ENCODE assay signal across 8 cellular contexts in genomic region chr11:111937461-111937769, GRCh38. TPM values are rescaled to one million over a fixed set of nuclear protein-coding genes. Genes with fewer than 3 reads are reported as not detected.
DNase-seq lines count a peak whose midpoint lies in the region; ATAC-seq and TF ChIP-seq lines count a peak whose summit lies in the region.

No MANE protein-coding gene starts in this region.

- intact Hi-C loops in activated CD4-positive, alpha-beta memory T cell treated with anti-CD3 and anti-CD28 coated beads for 36 hours (cut with micrococcal nuclease), result loop anchor here (5.0 to 10.0 kb wide), 4 partner anchors 135 to 563 kb away; partner anchors contain the start of genes BCO2, NKAPD1, PIH1D2 and POU2AF1

- H2BK15ac ChIP-seq in H9 (ENCODE audit: low read depth, low read length), result no peak overlapping the region

- H3K4ac ChIP-seq in H9 (ENCODE audit: low read depth, low read length), result no peak overlapping the region

- no CpG with 5 or more reads among the region's 9 CpGs for WGBS in H9 (ENCODE audit: extremely low coverage, insufficient read length, low lambda C conversion rate)
- WGBS in hepatocyte (ENCODE audit: low lambda C conversion rate, missing lambda C conversion rate), result 3% methylated on average over 4 of the region's 9 CpGs

- no peak for ATAC-seq in GM21447 (IDR thresholded peaks at IDR 0.05; ENCODE audit: unreplicated experiment)

- no peak overlapping the region for H3T11ph ChIP-seq in H9 (ENCODE audit: low read length)

- CTCF ChIA-PET in activated CD4-positive, alpha-beta memory T cell treated with anti-CD3 and anti-CD28 coated beads for 36 hours (lab: Charles Lee), result interaction anchor here (0.9 to 10.7 kb wide), 3 partner anchors 10 to 58 kb away, joined by 4 to 190 read pairs (median 4); no protein-coding TSS in a partner anchor

- no peak overlapping the region for H2AK5ac ChIP-seq in H9 (ENCODE audit: insufficient read length, low read length)

- H2BK12ac ChIP-seq in H9 (ENCODE audit: insufficient read length, low read depth, low read length), result no peak overlapping the region

- H3K79me1 ChIP-seq in H9 (ENCODE audit: insufficient read depth, low read depth, low read length, poor library complexity, severe bottlenecking), result no peaks in the 10 kb centered on the region

- H2BK120ac ChIP-seq in H9 (ENCODE audit: low read depth, low read length, poor library complexity, severe bottlenecking), result no peak overlapping the region

- no peak for DNase-seq in H9
- no peak for DNase-seq in activated CD4-positive, alpha-beta memory T cell treated with anti-CD3 and anti-CD28 coated beads for 36 hours
- DNase-seq in hepatocyte (ENCODE audit: low spot score), result no peak
- no peak for DNase-seq in NCI-H128 (lab: John Stamatoyannopoulos, UW; ENCODE audit: unreplicated experiment)
- no peak for DNase-seq in activated gamma-delta T cell treated with Interleukin-2 at 50 U/mL for 16 hours
- DNase-seq in activated CD4-positive, alpha-beta T cell treated with anti-CD3 and anti-CD28 coated beads, Interleukin-2, amount 50 U/mL, for 1 hour, result no peak

- H2BK5ac ChIP-seq in H9 (ENCODE audit: insufficient read length, low read length), result no peak overlapping the region

- peaks cover 1% of the 10 kb centered on the region; the same call in 1 of the 2 replicates for H3K27me3 Mint-ChIP-seq in H9 (ENCODE audit: low read depth)
- H3K27me3 Mint-ChIP-seq in activated CD4-positive, alpha-beta memory T cell treated with anti-CD3 and anti-CD28 coated beads for 36 hours, result no peaks in the 10 kb centered on the region

- peaks cover 5% of the 10 kb centered on the region for H3K23me2 ChIP-seq in H9 (ENCODE audit: insufficient read length, low read depth, low read length, poor library complexity, severe bottlenecking)

- TF ChIP-seq CTCF in H9 (conservative IDR thresholded peaks at IDR 0.05), result no peak
- TF ChIP-seq CTCF in hepatocyte (IDR thresholded peaks at IDR 0.05; ENCODE audit: poor library complexity), result no peak

- H4K5ac ChIP-seq in H9 (ENCODE audit: insufficient read length, low read depth, low read length), result no peak overlapping the region

- no peaks in the 10 kb centered on the region for H4K20me1 ChIP-seq in H9 (ENCODE audit: control insufficient read depth, insufficient read depth, insufficient read length)
- H4K20me1 ChIP-seq in hepatocyte (ENCODE audit: insufficient read depth, poor library complexity, severe bottlenecking), result no peaks in the 10 kb centered on the region

- H3K79me2 ChIP-seq in H9 (ENCODE audit: insufficient read depth, low read length) (no peaks in the 10 kb centered on the region; the same call in 1 of the 2 replicates), hepatocyte (no peaks in the 10 kb centered on the region)

- H3K4me1 ChIP-seq in H9 (ENCODE audit: insufficient read depth, low read length), result peaks cover 5% of the 10 kb centered on the region; the same call in 1 of the 2 replicates
- peaks cover 16% of the 10 kb centered on the region for H3K4me1 ChIP-seq in hepatocyte (ENCODE audit: insufficient read depth)
- peaks cover 73% of the 10 kb centered on the region for H3K4me1 ChIP-seq in skeletal muscle satellite cell (ENCODE audit: control insufficient read depth, insufficient read depth, low read length)

- no peaks in the 10 kb centered on the region for H3K36me3 Mint-ChIP-seq in H9 (ENCODE audit: insufficient read depth in 1 of 3, low read depth in 3 of 3)
- no peaks in the 10 kb centered on the region for H3K36me3 Mint-ChIP-seq in activated CD4-positive, alpha-beta memory T cell treated with anti-CD3 and anti-CD28 coated beads for 36 hours

- peak overlapping the region; percentile 73 for H3K4me3 ChIP-seq in hepatocyte
- H3K4me3 ChIP-seq in skeletal muscle satellite cell (ENCODE audit: low read length), result peak overlapping the region; percentile 85

- H3K4me3 Mint-ChIP-seq in H9, result peak overlapping the region; percentile 81 to 87
- peak overlapping the region; percentile 77 for H3K4me3 Mint-ChIP-seq in activated CD4-positive, alpha-beta memory T cell treated with anti-CD3 and anti-CD28 coated beads for 36 hours

- no peak overlapping the region for H3K23ac ChIP-seq in H9 (ENCODE audit: insufficient read length, low read depth, low read length)

- H3K36me3 ChIP-seq in hepatocyte (replicated peaks; ENCODE audit: insufficient read depth, low read depth) (no peaks in the 10 kb centered on the region), skeletal muscle satellite cell (ENCODE audit: insufficient read depth, low read length) (no peaks in the 10 kb centered on the region)

- peak overlapping the region; percentile 3 for H3K9ac ChIP-seq in H9 (ENCODE audit: extremely low read depth, insufficient read length, low read length)
- peak overlapping the region; percentile 64 for H3K9ac ChIP-seq in skeletal muscle satellite cell (ENCODE audit: low read depth, low read length)

- H2AFZ ChIP-seq in H9 (ENCODE audit: low read length) (no peak overlapping the region), hepatocyte (peak overlapping the region; percentile 87)

- H3K9me3 Mint-ChIP-seq in H9, result no peaks in the 10 kb centered on the region
- H3K9me3 Mint-ChIP-seq in activated CD4-positive, alpha-beta memory T cell treated with anti-CD3 and anti-CD28 coated beads for 36 hours, result no peaks in the 10 kb centered on the region

- POLR2A ChIA-PET in activated CD4-positive, alpha-beta memory T cell treated with anti-CD3 and anti-CD28 coated beads for 36 hours (lab: Charles Lee), result interaction anchor here (1.5 to 3.6 kb wide), 4 partner anchors 11 to 44 kb away, joined by 3 to 23 read pairs (median 6); no protein-coding TSS in a partner anchor

- no peak overlapping the region for H3K56ac ChIP-seq in H9 (ENCODE audit: insufficient read length, low read depth, low read length)

- no peaks in the 10 kb centered on the region for H3K9me2 ChIP-seq in hepatocyte (replicated peaks; ENCODE audit: insufficient read depth)

- H3K4me2 ChIP-seq in H9 (ENCODE audit: insufficient read depth, insufficient read length, low read length), result peak overlapping the region; percentile 30
- H3K4me2 ChIP-seq in hepatocyte, result peak overlapping the region; percentile 78
- peak overlapping the region; percentile 89 for H3K4me2 ChIP-seq in skeletal muscle satellite cell (ENCODE audit: low read length)

- H4K91ac ChIP-seq in H9 (ENCODE audit: insufficient read length, low read depth, low read length), result no peak overlapping the region

- H4K8ac ChIP-seq in H9 (replicated peaks; ENCODE audit: insufficient read length, low read depth, low read length), result no peak overlapping the region

- H3K18ac ChIP-seq in H9 (ENCODE audit: insufficient read length, low read depth, low read length), result no peak overlapping the region

- H3K27me3 ChIP-seq in H9 (ENCODE audit: insufficient read depth, low read length) (no peaks in the 10 kb centered on the region), hepatocyte (no peaks in the 10 kb centered on the region), skeletal muscle satellite cell (ENCODE audit: control insufficient read depth, insufficient read depth, low read length) (no peaks in the 10 kb centered on the region)

- H3K27ac Mint-ChIP-seq in H9, result peak overlapping the region; percentile 42 to 80 (median 53); a peak in 2 of 7 replicates
- peak overlapping the region; percentile 88 for H3K27ac Mint-ChIP-seq in activated CD4-positive, alpha-beta memory T cell treated with anti-CD3 and anti-CD28 coated beads for 36 hours

- peak overlapping the region; percentile 23; the same call in 1 of the 2 replicates for H3K14ac ChIP-seq in H9 (ENCODE audit: insufficient read depth, low read length)

- H2BK20ac ChIP-seq in H9 (ENCODE audit: low read depth, low read length, poor library complexity, severe bottlenecking), result no peak overlapping the region

- no peak overlapping the region for H3K27ac ChIP-seq in H9 (ENCODE audit: insufficient read length, low read depth, low read length)
- peak overlapping the region; percentile 84 for H3K27ac ChIP-seq in hepatocyte

- peaks cover 33 to 42% of the 10 kb centered on the region in 2 experiments for H3K4me1 Mint-ChIP-seq in H9
- peaks cover 61% of the 10 kb centered on the region for H3K4me1 Mint-ChIP-seq in activated CD4-positive, alpha-beta memory T cell treated with anti-CD3 and anti-CD28 coated beads for 36 hours (ENCODE audit: low read depth)

- H3K9me3 ChIP-seq in H9 (ENCODE audit: control insufficient read depth, low read depth, low read length) (no peaks in the 10 kb centered on the region), hepatocyte (ENCODE audit: low read depth) (no peaks in the 10 kb centered on the region), skeletal muscle satellite cell (replicated peaks; ENCODE audit: low read length) (no peaks in the 10 kb centered on the region)

RNA-seq across cellular contexts. Expression of gene DIXDC1, which starts 0.3 kb away (rescaled TPM):
- 10.1 and 10.8 TPM in 2 replicates for total RNA-seq in H9 (2021)
- total RNA-seq in activated CD4-positive, alpha-beta memory T cell treated with anti-CD3 and anti-CD28 coated beads for 36 hours, result 10 to 100 TPM; 13.3 to 14.9 TPM
- total RNA-seq in hepatocyte, result 14.7 and 18.4 TPM in 2 replicates
- 5.2 and 8.2 TPM in 2 replicates for polyA plus RNA-seq in hepatocyte
- total RNA-seq in skeletal muscle satellite cell (2012; rRNA removed), result 11.2 and 14.9 TPM in 2 replicates

RNA-seq across cellular contexts. Expression of gene C11orf52, which starts 18.7 kb away (rescaled TPM):
- 4.0 and 4.4 TPM in 2 replicates for total RNA-seq in H9 (2021)
- total RNA-seq in activated CD4-positive, alpha-beta memory T cell treated with anti-CD3 and anti-CD28 coated beads for 36 hours, result not detected
- total RNA-seq in hepatocyte, result 8.7 and 14.8 TPM in 2 replicates
- 21.1 and 23.7 TPM in 2 replicates for polyA plus RNA-seq in hepatocyte
- not detected in 2 replicates for total RNA-seq in skeletal muscle satellite cell (2012; rRNA removed)

RNA-seq across cellular contexts. Expression of gene HSPB2, which starts 24.9 kb away (rescaled TPM):
- 0.22 TPM in 1 of 2 replicates, not detected in the other for total RNA-seq in H9 (2021)
- not detected for total RNA-seq in activated CD4-positive, alpha-beta memory T cell treated with anti-CD3 and anti-CD28 coated beads for 36 hours
- not detected in 2 replicates for total RNA-seq in hepatocyte
- polyA plus RNA-seq in hepatocyte, result 0.19 and 0.29 TPM in 2 replicates
- total RNA-seq in skeletal muscle satellite cell (2012; rRNA removed), result under 0.01 and 1.5 TPM in 2 replicates

RNA-seq across cellular contexts. Expression of gene CRYAB, which starts 25.8 kb away (rescaled TPM):
- 1.1 TPM in 1 of 2 replicates, not detected in the other for total RNA-seq in H9 (2021)
- total RNA-seq in activated CD4-positive, alpha-beta memory T cell treated with anti-CD3 and anti-CD28 coated beads for 36 hours, result not detected
- 15.7 and 20.5 TPM in 2 replicates for total RNA-seq in hepatocyte
- polyA plus RNA-seq in hepatocyte, result 64.8 and 123 TPM in 2 replicates
- 23.1 and 30.1 TPM in 2 replicates for total RNA-seq in skeletal muscle satellite cell (2012; rRNA removed)

RNA-seq across cellular contexts. Expression of gene CFAP68, which starts 58.1 kb away (rescaled TPM):
- total RNA-seq in H9 (2021) (21.6 and 23.4 TPM in 2 replicates), hepatocyte (21.1 and 24.6 TPM in 2 replicates)
- 10 to 100 TPM; 29.9 to 33.6 TPM for total RNA-seq in activated CD4-positive, alpha-beta memory T cell treated with anti-CD3 and anti-CD28 coated beads for 36 hours
- 19.9 and 21.8 TPM in 2 replicates for polyA plus RNA-seq in hepatocyte
- 8.4 and 14.6 TPM in 2 replicates for total RNA-seq in skeletal muscle satellite cell (2012; rRNA removed)

Comparison
In these comparisons a context has a peak if more than half of its experiments do, and no peak if none do; other contexts are left out.
1. H3K4me2 ChIP-seq: peak in every context shown above with its lines; median percentile 89 in skeletal muscle satellite cell; 78 in hepatocyte; 30 in H9.